In genomic region chr16:87333581-87334331, GRCh38 we compare ENCODE assay signal across 17 cellular contexts.
"Had no signal": no experiment of that assay in that cellular context is flagged by ENCODE, and none has a peak within 500 bp of the region (broad histone marks: within the 10 kb centered on the region; RNA-seq: fewer than 3 reads in every experiment).

No MANE protein-coding gene starts in this region.

- H3K4me3 Mint-ChIP-seq: naive B cell, nephron had no signal

- FAIRE-seq: frontal cortex had no signal

- ATAC-seq: esophagus mucosa, upper lobe of right lung had no signal

- H3K9me3 ChIP-seq: psoas muscle, sigmoid colon, testis, tibial nerve, upper lobe of right lung had no signal

- H3K9me3 Mint-ChIP-seq: naive B cell, nephron had no signal

- H3K27me3 Mint-ChIP-seq: naive B cell had no signal

- H3K4me1 Mint-ChIP-seq: nephron had no signal

- DNase-seq: effector CD4-positive, alpha-beta T cell; islet precursor cell; mesendoderm; naive B cell; retina; sigmoid colon; stimulated activated CD4-positive, alpha-beta T cell treated with anti-CD3 and anti-CD28 coated beads, Interleukin-12 subunit alpha, Interleukin-12 subunit beta, amount 100 ng/mL, for 4 hours; stimulated activated naive CD4-positive, alpha-beta T cell treated with Interleukin-2 at 50 U/mL for 16 hours; upper lobe of right lung had no signal

- H3K4me1 ChIP-seq: upper lobe of right lung had no signal

- H3K27ac ChIP-seq: coronary artery, sigmoid colon, skin epidermis, testis, tibial nerve, upper lobe of right lung had no signal

- H3K27me3 ChIP-seq: sigmoid colon, testis, tibial nerve, upper lobe of right lung had no signal

- H3K27ac Mint-ChIP-seq: nephron had no signal

- H3K4me3 ChIP-seq: coronary artery, psoas muscle, sigmoid colon, skin epidermis, testis, tibial nerve, upper lobe of right lung had no signal
